20 cellular contexts compared by ENCODE assay signal in genomic region chr17:17433260-17433659, GRCh38. TPM values are rescaled to one million over a fixed set of nuclear protein-coding genes. Genes with fewer than 3 reads are reported as not detected.
DNase-seq lines count a peak whose midpoint lies in the region; ATAC-seq and TF ChIP-seq lines count a peak whose summit lies in the region.
"Had no signal": no experiment of that assay in that cellular context is flagged by ENCODE, and none has a peak within 500 bp of the region (broad histone marks: within the 10 kb centered on the region; RNA-seq: fewer than 3 reads in every experiment).

No MANE protein-coding gene starts in this region.

- no peak for ATAC-seq in HG02610 (IDR thresholded peaks at IDR 0.05; ENCODE audit: unreplicated experiment)

- H3K4me3 ChIP-seq in HL-60 (replicated peaks; ENCODE audit: insufficient read depth, low read length), result no peak overlapping the region
- H3K4me3 ChIP-seq in fibroblast of the aortic adventitia (ENCODE audit: low read depth, low read length), result no peak overlapping the region
- H3K4me3 ChIP-seq in skeletal muscle cell (ENCODE audit: low read depth, low read length), result no peak overlapping the region
- H3K4me3 ChIP-seq: tibial artery had no signal

- no peaks in the 10 kb centered on the region for H3K27me3 ChIP-seq in HL-60 (ENCODE audit: insufficient read depth, poor library complexity, severe bottlenecking)

- H3K27ac ChIP-seq in HL-60 (replicated peaks) (peak overlapping the region; percentile 78), substantia nigra (ENCODE audit: low read depth, low read length, poor library complexity, severe bottlenecking) (no peak overlapping the region)
- H3K27ac ChIP-seq: C4-2B, tibial artery had no signal

- TF ChIP-seq CTCF in HL-60 (IDR thresholded peaks at IDR 0.05; ENCODE audit: insufficient read depth, low read length), result no peak
- TF ChIP-seq CTCF in fibroblast of the aortic adventitia (IDR thresholded peaks at IDR 0.05; ENCODE audit: insufficient read depth, low read length), result no peak

- peak; percentile 84 to 92 for DNase-seq in HL-60 (ENCODE audit: low read depth in 1 of 2, low spot score in 1 of 2)
- DNase-seq in SIG-M5 (lab: John Stamatoyannopoulos, UW), result peak; percentile 47
- peak; percentile 61 for DNase-seq in fibroblast of the aortic adventitia (ENCODE audit: low read depth)
- peak; percentile 77 for DNase-seq in skeletal muscle cell (ENCODE audit: low read depth)
- no peak for DNase-seq in substantia nigra (lab: John Stamatoyannopoulos, UW)
- no peak for DNase-seq in activated CD8-positive, alpha-beta memory T cell treated with anti-CD3 and anti-CD28 coated beads for 24 hours
- DNase-seq: activated CD8-positive, alpha-beta memory T cell treated with anti-CD3 and anti-CD28 coated beads, Interleukin-2, amount 50 U/mL, for 48 hours; activated naive CD4-positive, alpha-beta T cell treated with Interleukin-2 at 50 U/mL for 16 hours; DMS53; immature natural killer cell; naive B cell; NCI-H187 treated with DMSO at 0.1 percent for 48 hours; NCI-H446; posterior cingulate gyrus; Right ventricle myocardium superior; small intestine; T-helper 2 cell; tibial artery had no signal

RNA-seq across cellular contexts. Expression of gene MED9, which starts 43.5 kb away (rescaled TPM):
- 2.1 and 10.9 TPM in 2 replicates for total RNA-seq in fibroblast of the aortic adventitia (ENCODE audit: low replicate concordance)

Comparison
In these comparisons a context has a peak if more than half of its experiments do, and no peak if none do; other contexts are left out.
1. DNase-seq: peak in HL-60 (2 of 2), SIG-M5 (single experiment), fibroblast of the aortic adventitia (single experiment) and skeletal muscle cell (single experiment); none in substantia nigra (0 of 49) and activated CD8-positive, alpha-beta memory T cell treated with anti-CD3 and anti-CD28 coated beads for 24 hours (single experiment).